ENCODE assay signal across 2 cellular contexts in the genomic region with DNA sequence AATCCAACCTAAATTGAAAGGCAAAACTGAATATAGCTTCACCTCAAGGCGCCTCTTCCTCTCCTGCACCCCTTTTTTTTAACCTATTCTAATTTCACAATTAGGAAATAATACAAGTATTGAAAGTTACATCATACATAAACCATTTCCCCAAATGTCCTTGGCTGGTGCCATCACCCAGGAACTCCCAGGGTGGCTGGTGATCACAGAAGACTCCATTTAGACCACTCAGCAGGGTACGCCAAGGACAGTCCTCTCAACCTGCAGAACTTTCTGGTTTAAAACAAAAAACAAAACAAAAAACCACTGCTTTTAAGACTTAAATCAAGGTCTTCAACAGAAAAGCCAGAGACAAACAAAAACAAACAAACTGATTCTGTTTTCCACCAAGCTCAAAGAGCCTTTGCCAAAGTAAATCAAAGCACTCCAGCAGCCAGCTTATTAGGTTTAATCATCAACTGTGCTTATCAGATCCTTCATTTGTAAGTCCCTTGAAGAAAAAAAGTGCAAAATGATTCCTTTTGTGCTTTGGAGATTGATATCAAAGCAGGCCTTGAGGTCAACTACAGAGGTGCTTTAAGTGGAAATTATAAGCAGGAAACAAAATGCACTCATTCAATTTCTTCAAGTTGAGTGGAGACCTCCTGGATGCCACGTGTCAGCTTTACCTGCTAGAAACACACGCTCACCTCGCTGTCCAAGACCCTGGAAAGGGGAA.
TF ChIP-seq lines count a peak whose summit lies in the region.

No MANE protein-coding gene starts in this region.

TF ChIP-seq in HCT116, 20 proteins besides CTCF, POLR2A, EP300 and RAD21:
- TF ChIP-seq EZH2 (IDR thresholded peaks at IDR 0.05) (no peak), YY1 (IDR thresholded peaks at IDR 0.05; ENCODE audit: extremely low read depth, insufficient replicate concordance, low read depth, low read length) (no peak), ZNF274 (IDR thresholded peaks at IDR 0.05; ENCODE audit: low read depth, low read length) (no peak)

TF ChIP-seq in liver, 16 proteins besides CTCF, POLR2A, EP300 and RAD21:
- TF ChIP-seq EGR1 (IDR thresholded peaks at IDR 0.05; ENCODE audit: low read depth in 2 of 2) (peak in 1 of 2 donors; percentile 35), GABPA (IDR thresholded peaks at IDR 0.05 in 1 of 2, conservative IDR thresholded peaks at IDR 0.05 in 1 of 2) (peak in 1 of 2 donors; percentile 38), TAF1 (conservative IDR thresholded peaks at IDR 0.05) (no peak), SP1 (IDR thresholded peaks at IDR 0.05) (peak; percentile 42), FOXA1 (IDR thresholded peaks at IDR 0.05) (no peak), HNF4A (conservative IDR thresholded peaks at IDR 0.05) (peak in 1 of 2 donors; percentile 55), FOXA2 (IDR thresholded peaks at IDR 0.05) (peak; percentile 7), JUND (IDR thresholded peaks at IDR 0.05) (peak in 1 of 2 donors; percentile 49), RXRA (IDR thresholded peaks at IDR 0.05) (peak; percentile 30 to 66), HNF4G (IDR thresholded peaks at IDR 0.05) (no peak), YY1 (IDR thresholded peaks at IDR 0.05) (peak; percentile 66), NR2F2 (IDR thresholded peaks at IDR 0.05) (no peak)
- TF ChIP-seq, protein P1, sequence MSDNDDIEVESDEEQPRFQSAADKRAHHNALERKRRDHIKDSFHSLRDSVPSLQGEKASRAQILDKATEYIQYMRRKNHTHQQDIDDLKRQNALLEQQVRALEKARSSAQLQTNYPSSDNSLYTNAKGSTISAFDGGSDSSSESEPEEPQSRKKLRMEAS (IDR thresholded peaks at IDR 0.05) = no peak
- TF ChIP-seq, protein P2, sequence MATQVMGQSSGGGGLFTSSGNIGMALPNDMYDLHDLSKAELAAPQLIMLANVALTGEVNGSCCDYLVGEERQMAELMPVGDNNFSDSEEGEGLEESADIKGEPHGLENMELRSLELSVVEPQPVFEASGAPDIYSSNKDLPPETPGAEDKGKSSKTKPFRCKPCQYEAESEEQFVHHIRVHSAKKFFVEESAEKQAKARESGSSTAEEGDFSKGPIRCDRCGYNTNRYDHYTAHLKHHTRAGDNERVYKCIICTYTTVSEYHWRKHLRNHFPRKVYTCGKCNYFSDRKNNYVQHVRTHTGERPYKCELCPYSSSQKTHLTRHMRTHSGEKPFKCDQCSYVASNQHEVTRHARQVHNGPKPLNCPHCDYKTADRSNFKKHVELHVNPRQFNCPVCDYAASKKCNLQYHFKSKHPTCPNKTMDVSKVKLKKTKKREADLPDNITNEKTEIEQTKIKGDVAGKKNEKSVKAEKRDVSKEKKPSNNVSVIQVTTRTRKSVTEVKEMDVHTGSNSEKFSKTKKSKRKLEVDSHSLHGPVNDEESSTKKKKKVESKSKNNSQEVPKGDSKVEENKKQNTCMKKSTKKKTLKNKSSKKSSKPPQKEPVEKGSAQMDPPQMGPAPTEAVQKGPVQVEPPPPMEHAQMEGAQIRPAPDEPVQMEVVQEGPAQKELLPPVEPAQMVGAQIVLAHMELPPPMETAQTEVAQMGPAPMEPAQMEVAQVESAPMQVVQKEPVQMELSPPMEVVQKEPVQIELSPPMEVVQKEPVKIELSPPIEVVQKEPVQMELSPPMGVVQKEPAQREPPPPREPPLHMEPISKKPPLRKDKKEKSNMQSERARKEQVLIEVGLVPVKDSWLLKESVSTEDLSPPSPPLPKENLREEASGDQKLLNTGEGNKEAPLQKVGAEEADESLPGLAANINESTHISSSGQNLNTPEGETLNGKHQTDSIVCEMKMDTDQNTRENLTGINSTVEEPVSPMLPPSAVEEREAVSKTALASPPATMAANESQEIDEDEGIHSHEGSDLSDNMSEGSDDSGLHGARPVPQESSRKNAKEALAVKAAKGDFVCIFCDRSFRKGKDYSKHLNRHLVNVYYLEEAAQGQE (IDR thresholded peaks at IDR 0.05) = peak; percentile 21
- TF ChIP-seq, protein P3, sequence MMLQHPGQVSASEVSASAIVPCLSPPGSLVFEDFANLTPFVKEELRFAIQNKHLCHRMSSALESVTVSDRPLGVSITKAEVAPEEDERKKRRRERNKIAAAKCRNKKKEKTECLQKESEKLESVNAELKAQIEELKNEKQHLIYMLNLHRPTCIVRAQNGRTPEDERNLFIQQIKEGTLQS (IDR thresholded peaks at IDR 0.05) = no peak
- TF ChIP-seq, protein P4, sequence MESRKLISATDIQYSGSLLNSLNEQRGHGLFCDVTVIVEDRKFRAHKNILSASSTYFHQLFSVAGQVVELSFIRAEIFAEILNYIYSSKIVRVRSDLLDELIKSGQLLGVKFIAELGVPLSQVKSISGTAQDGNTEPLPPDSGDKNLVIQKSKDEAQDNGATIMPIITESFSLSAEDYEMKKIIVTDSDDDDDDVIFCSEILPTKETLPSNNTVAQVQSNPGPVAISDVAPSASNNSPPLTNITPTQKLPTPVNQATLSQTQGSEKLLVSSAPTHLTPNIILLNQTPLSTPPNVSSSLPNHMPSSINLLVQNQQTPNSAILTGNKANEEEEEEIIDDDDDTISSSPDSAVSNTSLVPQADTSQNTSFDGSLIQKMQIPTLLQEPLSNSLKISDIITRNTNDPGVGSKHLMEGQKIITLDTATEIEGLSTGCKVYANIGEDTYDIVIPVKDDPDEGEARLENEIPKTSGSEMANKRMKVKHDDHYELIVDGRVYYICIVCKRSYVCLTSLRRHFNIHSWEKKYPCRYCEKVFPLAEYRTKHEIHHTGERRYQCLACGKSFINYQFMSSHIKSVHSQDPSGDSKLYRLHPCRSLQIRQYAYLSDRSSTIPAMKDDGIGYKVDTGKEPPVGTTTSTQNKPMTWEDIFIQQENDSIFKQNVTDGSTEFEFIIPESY (IDR thresholded peaks at IDR 0.05) = no peak
